Comparison of ENCODE assay signal across 1 cellular context in the genomic region with DNA sequence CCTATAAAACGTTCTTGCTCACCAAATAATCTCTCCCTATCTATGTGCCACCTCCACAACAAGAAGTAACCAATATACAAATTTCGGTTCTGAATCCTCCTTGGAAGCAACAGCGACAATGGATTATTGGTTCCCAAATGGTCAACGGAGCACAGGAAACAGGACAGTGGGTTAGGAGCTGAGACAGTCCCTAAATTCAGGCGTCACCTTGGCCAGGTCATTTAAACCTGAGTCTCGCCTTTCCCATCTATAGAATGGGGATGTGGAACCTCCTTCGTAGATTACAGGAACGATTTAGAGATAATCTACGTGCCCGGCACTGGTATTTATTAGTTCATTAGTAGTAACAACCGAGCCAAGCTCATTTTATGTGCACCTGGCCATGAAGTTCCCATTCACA.
TF ChIP-seq lines count a peak whose summit lies in the region.

No MANE protein-coding gene starts in this region.

TF ChIP-seq in H1, 55 proteins besides CTCF, POLR2A, EP300 and RAD21:
- TF ChIP-seq NANOG (IDR thresholded peaks at IDR 0.05; ENCODE audit: insufficient read depth, low read depth, low read length, poor library complexity, severe bottlenecking) = no peak
- TF ChIP-seq SIX5 (IDR thresholded peaks at IDR 0.05; ENCODE audit: low read depth, low read length) = no peak
- TF ChIP-seq RXRA (IDR thresholded peaks at IDR 0.05; ENCODE audit: insufficient read depth, low read depth, low read length) = no peak
- TF ChIP-seq ASH2L (IDR thresholded peaks at IDR 0.05; ENCODE audit: low read length) = no peak
- 0 out of 4 replicates have a peak, but pooled peaks of 1 of the 2 experiments have one; percentile 28 for TF ChIP-seq HDAC2 (IDR thresholded peaks at IDR 0.05; ENCODE audit: borderline replicate concordance in 1 of 2, low read depth in 2 of 2, low read length in 2 of 2)
- no peak for TF ChIP-seq TBP (IDR thresholded peaks at IDR 0.05; ENCODE audit: low read depth, low read length)
- no peak for TF ChIP-seq SP2 (IDR thresholded peaks at IDR 0.05; ENCODE audit: low read length)
- TF ChIP-seq HDAC6 (IDR thresholded peaks at IDR 0.05; ENCODE audit: low read depth, low read length) = no peak
- TF ChIP-seq PHF8 (conservative IDR thresholded peaks at IDR 0.05; ENCODE audit: low read depth, low read length) = no peak
- TF ChIP-seq KDM1A (IDR thresholded peaks at IDR 0.05; ENCODE audit: borderline replicate concordance, low read length) = peak; percentile 80; the same call in 1 of the 2 replicates
- TF ChIP-seq JUN (IDR thresholded peaks at IDR 0.05; ENCODE audit: low read depth, low read length) = no peak
- TF ChIP-seq POLR2AphosphoS5 (IDR thresholded peaks at IDR 0.05; ENCODE audit: low read depth, low read length) = no peak
- no peak for TF ChIP-seq CBX8 (IDR thresholded peaks at IDR 0.05; ENCODE audit: borderline replicate concordance, low read depth, low read length)
- no peak for TF ChIP-seq E2F6 (IDR thresholded peaks at IDR 0.05)
- no peak for TF ChIP-seq SIRT6 (IDR thresholded peaks at IDR 0.05; ENCODE audit: low read length)
- 0 out of 2 replicates have a peak, but pooled peaks have one; percentile 10 for TF ChIP-seq SUZ12 (IDR thresholded peaks at IDR 0.05; ENCODE audit: low read length)
- no peak for TF ChIP-seq BACH1 (IDR thresholded peaks at IDR 0.05; ENCODE audit: low read length)
- TF ChIP-seq CHD2 (IDR thresholded peaks at IDR 0.05; ENCODE audit: low read length) = no peak
- TF ChIP-seq TCF12 (IDR thresholded peaks at IDR 0.05; ENCODE audit: low read depth, low read length) = no peak
- TF ChIP-seq GABPA (IDR thresholded peaks at IDR 0.05; ENCODE audit: borderline replicate concordance, insufficient read depth, low read length) = no peak
- TF ChIP-seq TAF7 (optimal IDR thresholded peaks at IDR 0.05; ENCODE audit: borderline replicate concordance, low read depth, low read length) = no peak
- no peak for TF ChIP-seq BCL11A (IDR thresholded peaks at IDR 0.05; ENCODE audit: low read depth in 2 of 2, low read length in 2 of 2)
- TF ChIP-seq, protein P1, sequence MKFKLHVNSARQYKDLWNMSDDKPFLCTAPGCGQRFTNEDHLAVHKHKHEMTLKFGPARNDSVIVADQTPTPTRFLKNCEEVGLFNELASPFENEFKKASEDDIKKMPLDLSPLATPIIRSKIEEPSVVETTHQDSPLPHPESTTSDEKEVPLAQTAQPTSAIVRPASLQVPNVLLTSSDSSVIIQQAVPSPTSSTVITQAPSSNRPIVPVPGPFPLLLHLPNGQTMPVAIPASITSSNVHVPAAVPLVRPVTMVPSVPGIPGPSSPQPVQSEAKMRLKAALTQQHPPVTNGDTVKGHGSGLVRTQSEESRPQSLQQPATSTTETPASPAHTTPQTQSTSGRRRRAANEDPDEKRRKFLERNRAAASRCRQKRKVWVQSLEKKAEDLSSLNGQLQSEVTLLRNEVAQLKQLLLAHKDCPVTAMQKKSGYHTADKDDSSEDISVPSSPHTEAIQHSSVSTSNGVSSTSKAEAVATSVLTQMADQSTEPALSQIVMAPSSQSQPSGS (IDR thresholded peaks at IDR 0.05; ENCODE audit: low read length) = no peak
- TF ChIP-seq SP4 (IDR thresholded peaks at IDR 0.05; ENCODE audit: low read length) = no peak
- TF ChIP-seq TEAD4 (IDR thresholded peaks at IDR 0.05; ENCODE audit: low read depth, low read length) = no peak
- no peak for TF ChIP-seq SAP30 (IDR thresholded peaks at IDR 0.05; ENCODE audit: insufficient read depth, insufficient replicate concordance, low read length)
